8 cellular contexts compared by ENCODE assay signal in the genomic region with DNA sequence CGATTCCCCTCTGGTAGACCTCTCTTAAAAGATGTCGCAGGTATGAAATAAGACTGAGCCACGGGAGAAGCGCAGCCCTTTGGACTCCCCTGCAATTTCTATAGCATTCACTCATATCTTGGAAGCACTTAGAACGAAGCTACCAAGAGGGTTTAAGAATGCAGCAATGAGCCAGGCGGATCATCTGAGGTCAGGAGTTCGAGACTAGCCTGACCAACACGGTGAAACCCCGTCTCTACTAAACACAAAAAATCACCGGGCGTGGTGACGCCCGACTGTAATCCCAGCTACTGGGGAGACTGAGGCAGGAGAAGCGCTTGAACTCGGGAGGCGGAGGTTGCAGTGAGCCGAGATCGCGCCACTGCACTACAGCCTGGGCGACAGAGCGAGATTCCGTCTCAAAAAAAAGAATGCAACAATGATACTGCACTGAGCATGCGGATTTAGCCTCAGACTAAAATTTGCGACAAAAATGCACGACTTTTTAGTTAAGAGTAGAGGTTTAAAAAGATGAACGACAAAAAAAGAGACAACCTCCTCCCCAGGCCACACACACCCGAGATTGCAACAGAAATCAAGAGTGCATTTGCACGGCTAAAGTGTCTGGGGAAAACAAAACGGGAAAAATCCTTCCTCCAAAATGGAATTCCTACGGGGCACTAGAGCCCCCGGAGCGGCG. TPM values are rescaled to one million over a fixed set of nuclear protein-coding genes. Genes with fewer than 3 reads are reported as not detected.
A peak's percentile ranks its signal among the peaks of the same experiment; 100 is the strongest.
DNase-seq lines count a peak whose midpoint lies in the region; ATAC-seq and TF ChIP-seq lines count a peak whose summit lies in the region.

No MANE protein-coding gene starts in this region.

- H2AFZ ChIP-seq in OCI-LY1 (ENCODE audit: low read length): no peak overlapping the region

- WGBS in upper lobe of left lung, 2 donors: 1% methylated on average over 33 of the region's 33 CpGs

- H3K79me2 ChIP-seq in OCI-LY1 (ENCODE audit: insufficient read depth, low read length): peaks cover 57% of the 10 kb centered on the region

- H3K9me2 ChIP-seq in OCI-LY1 (ENCODE audit: low read depth, low read length): no peaks in the 10 kb centered on the region

- H3K4me3 ChIP-seq in OCI-LY1 (ENCODE audit: low read depth, low read length, poor library complexity, severe bottlenecking) (peak overlapping the region; percentile 96), lower lobe of right lung (peak overlapping the region; percentile 92), upper lobe of left lung (peak overlapping the region; percentile 75 to 93 (median 88))

- POLR2A ChIA-PET in CD4-positive, alpha-beta T cell (lab: Charles Lee): interaction anchor here (1.2 to 4.3 kb wide), 10 partner anchors 23 to 650 kb away, joined by 3 to 67 read pairs (median 6); a partner anchor contains a TSS

- H3K9me3 ChIP-seq in CD4-positive, alpha-beta T cell (ENCODE audit: control insufficient read depth, low read length): no peaks in the 10 kb centered on the region
- H3K9me3 ChIP-seq in OCI-LY1 (ENCODE audit: low read length) (no peaks in the 10 kb centered on the region), lower lobe of right lung (no peaks in the 10 kb centered on the region), upper lobe of left lung (no peaks in the 10 kb centered on the region)

- CTCF ChIA-PET in CD4-positive, alpha-beta T cell (lab: Charles Lee): interaction anchor here (1.2 kb wide), 1 partner anchor 23 kb away, joined by 8 read pairs; no protein-coding TSS in a partner anchor

- peaks cover 53% of the 10 kb centered on the region for H3K4me1 Mint-ChIP-seq in CD4-positive, alpha-beta T cell (ENCODE audit: low read depth)
- H3K4me1 Mint-ChIP-seq in central memory CD8-positive, alpha-beta T cell: peaks cover 40% of the 10 kb centered on the region

- no peaks in the 10 kb centered on the region for H3F3A ChIP-seq in OCI-LY1 (ENCODE audit: insufficient read depth, low read length)

- peak overlapping the region; percentile 99 for H3K9ac ChIP-seq in OCI-LY1 (ENCODE audit: low read length)

- no peaks in the 10 kb centered on the region for H3K27me3 ChIP-seq in CD4-positive, alpha-beta T cell (ENCODE audit: control insufficient read depth, insufficient read depth, low read length)
- H3K27me3 ChIP-seq in OCI-LY1 (ENCODE audit: insufficient read depth, low read length) (no peaks in the 10 kb centered on the region), lower lobe of right lung (ENCODE audit: low read depth) (no peaks in the 10 kb centered on the region), upper lobe of left lung (no peaks in the 10 kb centered on the region)

- TF ChIP-seq EP300 in upper lobe of left lung (IDR thresholded peaks at IDR 0.05): no peak

- DNase-seq in CD4-positive, alpha-beta T cell: no peak
- DNase-seq in central memory CD8-positive, alpha-beta T cell (ENCODE audit: low spot score in 2 of 2): no peak
- no peak for DNase-seq in lower lobe of right lung
- no peak for DNase-seq in upper lobe of left lung
- no peak for DNase-seq in GDM1 (lab: John Stamatoyannopoulos, UW)
- no peak for DNase-seq in GOT3 (lab: John Stamatoyannopoulos, UW)

- H3K27ac ChIP-seq in CD4-positive, alpha-beta T cell (ENCODE audit: low read depth, low read length): peak overlapping the region; percentile 93
- peak overlapping the region; percentile 76 for H3K27ac ChIP-seq in OCI-LY1 (ENCODE audit: low read depth, low read length, poor library complexity, severe bottlenecking)
- H3K27ac ChIP-seq in lower lobe of right lung: peak overlapping the region; percentile 90
- H3K27ac ChIP-seq in upper lobe of left lung: peak overlapping the region; percentile 89 to 93 (median 92)

- H3K27me3 Mint-ChIP-seq in CD4-positive, alpha-beta T cell: no peaks in the 10 kb centered on the region
- no peaks in the 10 kb centered on the region for H3K27me3 Mint-ChIP-seq in central memory CD8-positive, alpha-beta T cell

- peak overlapping the region; percentile 98 for H3K4me3 Mint-ChIP-seq in CD4-positive, alpha-beta T cell
- peak overlapping the region; percentile 99 for H3K4me3 Mint-ChIP-seq in central memory CD8-positive, alpha-beta T cell

- no peaks in the 10 kb centered on the region for H3K9me3 Mint-ChIP-seq in CD4-positive, alpha-beta T cell
- H3K9me3 Mint-ChIP-seq in central memory CD8-positive, alpha-beta T cell: no peaks in the 10 kb centered on the region

- peak overlapping the region; percentile 98 for H3K27ac Mint-ChIP-seq in CD4-positive, alpha-beta T cell
- H3K27ac Mint-ChIP-seq in central memory CD8-positive, alpha-beta T cell (ENCODE audit: low read depth): peak overlapping the region; percentile 96

- H3K36me3 ChIP-seq in OCI-LY1 (ENCODE audit: insufficient read depth, low read length): peaks cover 65% of the 10 kb centered on the region
- peaks cover 19% of the 10 kb centered on the region for H3K36me3 ChIP-seq in lower lobe of right lung
- H3K36me3 ChIP-seq in upper lobe of left lung: peaks cover 6 to 28% (median 11%) of the 10 kb centered on the region in 4 donors

- ATAC-seq in CD4-positive, alpha-beta T cell (ENCODE audit: poor library complexity): peak; percentile 5
- ATAC-seq in central memory CD8-positive, alpha-beta T cell (replicated peaks; ENCODE audit: extremely low read depth, poor library complexity, severe bottlenecking): peak; percentile 21
- peak in 1 of 2 donors; percentile 29 for ATAC-seq in lower lobe of right lung
- ATAC-seq in upper lobe of left lung (ENCODE audit: low FRiP score in 2 of 2): peak in 1 of 2 donors; percentile 22
- no peak for ATAC-seq in GM18520 (IDR thresholded peaks at IDR 0.05; ENCODE audit: unreplicated experiment)

- peaks cover 66% of the 10 kb centered on the region for H3K36me3 Mint-ChIP-seq in CD4-positive, alpha-beta T cell (ENCODE audit: low read depth)
- peaks cover 36% of the 10 kb centered on the region for H3K36me3 Mint-ChIP-seq in central memory CD8-positive, alpha-beta T cell (ENCODE audit: insufficient read depth)

- peaks cover 27% of the 10 kb centered on the region for H3K4me1 ChIP-seq in OCI-LY1 (ENCODE audit: insufficient read depth, low read length, severe bottlenecking)
- peaks cover 38% of the 10 kb centered on the region for H3K4me1 ChIP-seq in lower lobe of right lung
- H3K4me1 ChIP-seq in upper lobe of left lung: peaks cover 16 to 50% (median 24%) of the 10 kb centered on the region in 4 donors

- intact Hi-C loops in CD4-positive, alpha-beta T cell (cut with DNase I, micrococcal nuclease): loop anchor here (1.0 to 5.0 kb wide), 4 partner anchors 23 to 199 kb away; a partner anchor contains a TSS
- intact Hi-C loops in lower lobe of right lung (cut with DNase I): no loop called here

- TF ChIP-seq CTCF in CD4-positive, alpha-beta T cell (IDR thresholded peaks at IDR 0.05): no peak
- TF ChIP-seq CTCF in OCI-LY1 (IDR thresholded peaks at IDR 0.05; ENCODE audit: low read length): no peak
- no peak for TF ChIP-seq CTCF in lower lobe of right lung (IDR thresholded peaks at IDR 0.05)
- TF ChIP-seq CTCF in upper lobe of left lung (IDR thresholded peaks at IDR 0.05): no peak

- no peaks in the 10 kb centered on the region for H4K20me1 ChIP-seq in OCI-LY1 (ENCODE audit: insufficient read depth, low read length)

- no peak for TF ChIP-seq POLR2A in upper lobe of left lung (IDR thresholded peaks at IDR 0.05)

- H3K4me2 ChIP-seq in OCI-LY1 (ENCODE audit: low read length): peak overlapping the region; percentile 83

RNA-seq across cellular contexts. Expression of a gene that starts 0.7 kb away (rescaled TPM):
- 100 to 1,000 TPM; 129 to 133 TPM for total RNA-seq in CD4-positive, alpha-beta T cell
- 88.4 TPM for total RNA-seq in lower lobe of right lung
- 100 to 1,000 TPM in 2 of 6 donors, 10 to 100 TPM in 4; 37.6 to 124 (median 89.8) TPM for total RNA-seq in upper lobe of left lung

RNA-seq across cellular contexts. Expression of a gene that starts 33.1 kb away (rescaled TPM):
- 100 to 1,000 TPM; 195 to 218 TPM for total RNA-seq in CD4-positive, alpha-beta T cell
- total RNA-seq in lower lobe of right lung (57.3 TPM), upper lobe of left lung (10 to 100 TPM; 17.3 to 61.0 (median 35.0) TPM)
